Comparison of ENCODE assay signal across 8 cellular contexts in the genomic region with DNA sequence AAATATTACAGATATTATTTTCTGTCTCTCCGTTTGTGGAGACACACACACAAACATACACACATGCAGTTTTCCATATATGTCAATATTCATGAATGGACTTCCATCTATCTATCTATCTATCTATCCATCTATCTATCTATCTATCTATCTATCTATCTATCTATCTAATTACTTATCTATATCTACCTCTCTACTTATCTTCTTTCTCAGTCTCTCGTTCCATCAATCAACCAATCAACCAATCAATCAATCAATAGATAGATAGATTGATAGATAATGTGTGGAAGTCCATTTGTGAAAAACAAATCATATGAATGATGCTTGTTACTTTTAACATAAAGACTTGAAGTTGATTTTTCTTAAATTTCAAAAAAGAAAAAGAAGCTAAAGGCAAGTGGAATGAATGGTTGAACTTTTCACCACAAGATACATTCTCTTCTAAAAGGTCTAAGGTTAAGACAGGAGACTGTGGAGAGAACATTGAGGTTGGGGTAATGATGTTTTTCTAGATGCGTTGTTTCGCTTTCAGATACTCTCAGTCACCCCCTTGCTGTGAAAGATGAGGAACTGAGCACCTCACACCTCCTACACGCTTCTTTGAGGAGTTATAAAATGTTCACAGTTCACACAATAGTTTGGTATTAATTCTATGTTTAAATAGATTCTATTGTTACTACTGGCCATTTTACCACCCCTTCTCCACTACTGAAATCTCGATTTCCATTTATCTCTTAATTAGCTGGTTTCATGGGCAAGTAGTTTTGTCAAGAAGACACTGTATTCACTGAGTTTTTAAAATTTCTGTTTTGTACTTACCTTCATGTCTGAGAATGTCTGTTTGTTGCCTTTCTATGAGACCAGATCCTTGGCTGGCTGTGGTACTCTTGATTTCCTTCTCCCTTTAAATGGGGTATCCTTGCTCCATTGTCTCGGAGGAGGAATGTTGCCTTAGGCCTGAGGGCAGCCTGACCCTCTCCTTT.
DNase-seq lines count a peak whose midpoint lies in the region; ATAC-seq and TF ChIP-seq lines count a peak whose summit lies in the region.
"Had no signal": no experiment of that assay in that cellular context is flagged by ENCODE, and none has a peak within 500 bp of the region (broad histone marks: within the 10 kb centered on the region; RNA-seq: fewer than 3 reads in every experiment).

No MANE protein-coding gene starts in this region.

- H3K27ac Mint-ChIP-seq in activated T-helper 2 cell treated with anti-CD3 and anti-CD28 coated beads, Interferon-gamma antibody, Interleukin-2, Interleukin-4, amounts not matched to agents 10 μg/mL and 5 μg/mL and 100 μg/mL, durations not matched to agents 14 hours and 24 hours and 36 hours, result peak overlapping the region; percentile 90
- H3K27ac Mint-ChIP-seq in activated CD8-positive, alpha-beta memory T cell treated with anti-CD3 and anti-CD28 coated beads, Interleukin-2, amount 10 ng/mL, durations not matched to agents 7 days and 5 days, result no peak overlapping the region
- no peak overlapping the region for H3K27ac Mint-ChIP-seq in chondrocyte (ENCODE audit: unreplicated experiment)

- H3K9me3 Mint-ChIP-seq in activated T-helper 2 cell treated with anti-CD3 and anti-CD28 coated beads, Interferon-gamma antibody, Interleukin-2, Interleukin-4, amounts not matched to agents 10 μg/mL and 5 μg/mL and 100 μg/mL, durations not matched to agents 14 hours and 24 hours and 36 hours, result peaks cover 28% of the 10 kb centered on the region
- peaks cover 9% of the 10 kb centered on the region for H3K9me3 Mint-ChIP-seq in activated CD8-positive, alpha-beta memory T cell treated with anti-CD3 and anti-CD28 coated beads, Interleukin-2, amount 10 ng/mL, durations not matched to agents 7 days and 5 days (ENCODE audit: low read depth)
- peaks cover 4% of the 10 kb centered on the region for H3K9me3 Mint-ChIP-seq in chondrocyte (ENCODE audit: low read depth)

- H3K27me3 Mint-ChIP-seq in activated T-helper 2 cell treated with anti-CD3 and anti-CD28 coated beads, Interferon-gamma antibody, Interleukin-2, Interleukin-4, amounts not matched to agents 10 μg/mL and 5 μg/mL and 100 μg/mL, durations not matched to agents 14 hours and 24 hours and 36 hours (ENCODE audit: low read depth), result peaks cover 6% of the 10 kb centered on the region
- peaks cover 15% of the 10 kb centered on the region for H3K27me3 Mint-ChIP-seq in activated CD8-positive, alpha-beta memory T cell treated with anti-CD3 and anti-CD28 coated beads, Interleukin-2, amount 10 ng/mL, durations not matched to agents 7 days and 5 days
- no peaks in the 10 kb centered on the region for H3K27me3 Mint-ChIP-seq in chondrocyte (ENCODE audit: low read depth)

- CTCF ChIA-PET in activated CD8-positive, alpha-beta memory T cell treated with anti-CD3 and anti-CD28 coated beads, Interleukin-2, amount 10 ng/mL, durations not matched to agents 7 days and 5 days (lab: Charles Lee), result no interaction called here

- TF ChIP-seq CTCF in GM20000 (IDR thresholded peaks at IDR 0.05; ENCODE audit: extremely low read depth, missing control alignments), result no peak
- TF ChIP-seq CTCF in chondrocyte (IDR thresholded peaks at IDR 0.05), result no peak

- peaks cover 36% of the 10 kb centered on the region for H3K4me1 Mint-ChIP-seq in activated T-helper 2 cell treated with anti-CD3 and anti-CD28 coated beads, Interferon-gamma antibody, Interleukin-2, Interleukin-4, amounts not matched to agents 10 μg/mL and 5 μg/mL and 100 μg/mL, durations not matched to agents 14 hours and 24 hours and 36 hours (ENCODE audit: low read depth)
- peaks cover 24% of the 10 kb centered on the region for H3K4me1 Mint-ChIP-seq in activated CD8-positive, alpha-beta memory T cell treated with anti-CD3 and anti-CD28 coated beads, Interleukin-2, amount 10 ng/mL, durations not matched to agents 7 days and 5 days
- peaks cover 20% of the 10 kb centered on the region for H3K4me1 Mint-ChIP-seq in chondrocyte (ENCODE audit: low read depth)

- H3K36me3 Mint-ChIP-seq in activated T-helper 2 cell treated with anti-CD3 and anti-CD28 coated beads, Interferon-gamma antibody, Interleukin-2, Interleukin-4, amounts not matched to agents 10 μg/mL and 5 μg/mL and 100 μg/mL, durations not matched to agents 14 hours and 24 hours and 36 hours (ENCODE audit: low read depth), result peaks cover 16% of the 10 kb centered on the region
- H3K36me3 Mint-ChIP-seq in activated CD8-positive, alpha-beta memory T cell treated with anti-CD3 and anti-CD28 coated beads, Interleukin-2, amount 10 ng/mL, durations not matched to agents 7 days and 5 days, result peaks cover 5% of the 10 kb centered on the region
- no peaks in the 10 kb centered on the region for H3K36me3 Mint-ChIP-seq in chondrocyte (ENCODE audit: low read depth)

- peak; percentile 85 for ATAC-seq in GM18867 (IDR thresholded peaks at IDR 0.05; ENCODE audit: unreplicated experiment)
- peak; percentile 83 for ATAC-seq in HG03045 (IDR thresholded peaks at IDR 0.05; ENCODE audit: unreplicated experiment)
- ATAC-seq in activated CD8-positive, alpha-beta memory T cell treated with anti-CD3 and anti-CD28 coated beads, Interleukin-2, amount 10 ng/mL, durations not matched to agents 7 days and 5 days, result no peak

- intact Hi-C loops in activated T-helper 2 cell treated with anti-CD3 and anti-CD28 coated beads, Interferon-gamma antibody, Interleukin-2, Interleukin-4, amounts not matched to agents 10 μg/mL and 5 μg/mL and 100 μg/mL, durations not matched to agents 14 hours and 24 hours and 36 hours (cut with micrococcal nuclease), result loop anchor here (2.0 to 10.0 kb wide), 4 partner anchors 38 to 688 kb away; a partner anchor contains a TSS

- H3K4me3 Mint-ChIP-seq in activated T-helper 2 cell treated with anti-CD3 and anti-CD28 coated beads, Interferon-gamma antibody, Interleukin-2, Interleukin-4, amounts not matched to agents 10 μg/mL and 5 μg/mL and 100 μg/mL, durations not matched to agents 14 hours and 24 hours and 36 hours (ENCODE audit: low read depth), result peak overlapping the region; percentile 51
- H3K4me3 Mint-ChIP-seq in activated CD8-positive, alpha-beta memory T cell treated with anti-CD3 and anti-CD28 coated beads, Interleukin-2, amount 10 ng/mL, durations not matched to agents 7 days and 5 days, result no peak overlapping the region
- no peak overlapping the region for H3K4me3 Mint-ChIP-seq in chondrocyte (ENCODE audit: unreplicated experiment)

- DNase-seq in GM20000 (ENCODE audit: low spot score) (peak; percentile 68), chondrocyte (ENCODE audit: low spot score) (no peak), occipital lobe (lab: John Stamatoyannopoulos, UW) (no peak)
- no peak for DNase-seq in activated T-helper 2 cell treated with anti-CD3 and anti-CD28 coated beads, Interferon-gamma antibody, Interleukin-2, Interleukin-4, amounts not matched to agents 10 μg/mL and 5 μg/mL and 100 μg/mL, durations not matched to agents 14 hours and 24 hours and 36 hours (ENCODE audit: low spot score)
- no peak for DNase-seq in activated CD8-positive, alpha-beta memory T cell treated with anti-CD3 and anti-CD28 coated beads, Interleukin-2, amount 10 ng/mL, durations not matched to agents 7 days and 5 days
- DNase-seq: mammary epithelial cell had no signal
